15 cellular contexts compared by ENCODE assay signal in genomic region chr17:36215396-36215795, GRCh38. TPM values are rescaled to one million over a fixed set of nuclear protein-coding genes. Genes with fewer than 3 reads are reported as not detected.
"Had no signal": no experiment of that assay in that cellular context is flagged by ENCODE, and none has a peak within 500 bp of the region (broad histone marks: within the 10 kb centered on the region; RNA-seq: fewer than 3 reads in every experiment).

No MANE protein-coding gene starts in this region.

RNA-seq across cellular contexts. Expression of gene CCL4L2, which starts 4.5 kb away (rescaled TPM):
- total RNA-seq: dermis microvascular lymphatic vessel endothelial cell, endothelial cell of umbilical vein, epithelial cell of proximal tubule, left ventricle myocardium superior, myocyte, neural crest cell, osteocyte, smooth muscle cell, subcutaneous adipose tissue had no signal
- polyA plus RNA-seq: endothelial cell of umbilical vein, keratinocyte, smooth muscle cell had no signal

RNA-seq across cellular contexts. Expression of gene CCL3L1, which starts 18.8 kb away (rescaled TPM):
- total RNA-seq: dermis microvascular lymphatic vessel endothelial cell, endothelial cell of umbilical vein, epithelial cell of proximal tubule, left ventricle myocardium superior, myocyte, osteocyte, prostate gland, right atrium auricular region, thyroid gland had no signal
- polyA plus RNA-seq: endothelial cell of umbilical vein, keratinocyte had no signal

RNA-seq across cellular contexts. Expression of gene TBC1D3B, which starts 39.0 kb away (rescaled TPM):
- total RNA-seq: epithelial cell of proximal tubule, right atrium auricular region, smooth muscle cell had no signal
- polyA plus RNA-seq: naive thymus-derived CD8-positive, alpha-beta T cell had no signal

RNA-seq across cellular contexts. Expression of gene TBC1D3I, which starts 49.0 kb away (rescaled TPM):
- total RNA-seq: dermis microvascular lymphatic vessel endothelial cell, epithelial cell of proximal tubule, right atrium auricular region, smooth muscle cell, subcutaneous adipose tissue, urinary bladder had no signal
- polyA plus RNA-seq: keratinocyte, urinary bladder had no signal
